Comparison of ENCODE assay signal across 8 cellular contexts in the genomic region with DNA sequence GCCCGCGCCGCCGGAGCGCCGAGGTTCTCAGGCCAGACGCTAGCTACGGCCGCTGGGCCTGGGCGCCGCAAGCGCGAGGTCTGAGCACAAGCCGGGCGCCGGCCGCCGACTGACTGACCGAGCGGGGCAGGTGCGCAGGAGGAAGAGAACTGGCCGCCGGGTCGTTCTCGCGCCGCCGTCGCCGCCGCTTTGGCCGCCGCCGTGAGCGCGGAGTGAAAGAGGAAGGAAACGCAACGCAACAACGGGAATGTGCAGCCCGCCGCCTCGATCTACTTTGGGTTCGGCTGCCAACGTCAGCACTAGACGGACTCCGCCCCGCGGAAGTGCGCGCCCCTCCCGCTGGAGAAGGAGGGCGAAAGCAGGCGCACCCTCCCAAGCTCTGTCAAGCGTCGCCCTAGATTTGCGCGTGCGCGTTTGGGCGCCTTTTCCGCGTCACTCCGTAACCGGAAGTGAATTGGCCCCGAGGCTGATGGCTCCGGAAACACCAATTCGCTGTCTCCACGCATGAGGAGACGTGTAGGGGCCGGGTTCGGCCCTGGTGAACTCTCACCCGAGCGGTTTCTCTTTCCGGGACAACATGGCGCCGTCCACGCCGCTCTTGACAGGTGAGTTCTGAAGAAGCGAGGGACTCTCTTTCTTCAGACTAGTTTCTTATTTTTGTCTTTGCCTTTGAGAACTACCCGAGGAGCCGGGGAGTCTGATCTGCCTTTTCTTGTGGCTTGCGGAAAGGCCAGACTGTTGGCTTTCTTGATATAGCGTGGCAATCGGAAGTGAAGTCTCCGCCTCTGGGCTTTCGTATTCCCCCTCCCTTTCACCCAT. TPM values are rescaled to one million over a fixed set of nuclear protein-coding genes. Genes with fewer than 3 reads are reported as not detected.
A peak's percentile ranks its signal among the peaks of the same experiment; 100 is the strongest.
DNase-seq lines count a peak whose midpoint lies in the region; ATAC-seq lines count a peak whose summit lies in the region.

A gene (plus strand): TSS at position 562 of the 819 bp plus-strand sequence. CDS start 16 bp downstream, at position 578.
A gene (minus strand): TSS at position 271 of the 819 bp plus-strand sequence. CDS start 361 bp downstream, outside the sequence.

- no peaks in the 10 kb centered on the region for H3K36me3 Mint-ChIP-seq in IgD-negative memory B cell

- DNase-seq in DMS 273 treated with DMSO at 0.1 percent for 48 hours (lab: John Stamatoyannopoulos, UW) (peak; percentile 97), OCI-M2 (lab: John Stamatoyannopoulos, UW; ENCODE audit: unreplicated experiment) (peak; percentile 81), activated T-cell treated with anti-CD3 and anti-CD28 coated beads for 4 hours (peak; percentile 98), epidermal melanocyte (ENCODE audit: insufficient read length, low spot score) (peak; percentile 79), middle frontal gyrus (ENCODE audit: extremely low spot score, low spot score) (peak; percentile 100)
- peak; percentile 97 to 98 for DNase-seq in stimulated activated CD8-positive, alpha-beta memory T cell treated with anti-CD3 and anti-CD28 coated beads, Interleukin-2, amount 100 ng/mL, for 48 hours (ENCODE audit: low read depth in 2 of 2)

- H3K4me1 Mint-ChIP-seq in IgD-negative memory B cell = peaks cover 28 to 43% (median 42%) of the 10 kb centered on the region in 3 donors

- H3K27me3 Mint-ChIP-seq in IgD-negative memory B cell = no peaks in the 10 kb centered on the region

- peak within 1 kb of the TSS; percentile 94 to 97 (median 96) for H3K4me3 Mint-ChIP-seq in IgD-negative memory B cell

- H3K27ac Mint-ChIP-seq in IgD-negative memory B cell = peak within 1 kb of the TSS; percentile 97 to 98 (median 97)

- H3K9me3 Mint-ChIP-seq in IgD-negative memory B cell = no peaks in the 10 kb centered on the region

- peak; percentile 89 for ATAC-seq in GM21529 (IDR thresholded peaks at IDR 0.05; ENCODE audit: unreplicated experiment)

RNA-seq across cellular contexts. Expression of the first gene that starts in this region (rescaled TPM):
- 34.1 TPM for polyA plus RNA-seq in IgD-negative memory B cell

RNA-seq across cellular contexts. Expression of the second gene that starts in this region (rescaled TPM):
- polyA plus RNA-seq in IgD-negative memory B cell = 120 TPM

Comparison
In these comparisons a context has a peak if more than half of its experiments do, and no peak if none do; other contexts are left out.
1. Peak in every context shown above with its lines: DNase-seq and ATAC-seq.